ENCODE assay signal across 9 cellular contexts in genomic region chrX:118644378-118644777, GRCh38.
A peak's percentile ranks its signal among the peaks of the same experiment; 100 is the strongest.
DNase-seq lines count a peak whose midpoint lies in the region; ATAC-seq, FAIRE-seq and TF ChIP-seq lines count a peak whose summit lies in the region.
"Had no signal": no experiment of that assay in that cellular context is flagged by ENCODE, and none has a peak within 500 bp of the region (broad histone marks: within the 10 kb centered on the region; RNA-seq: fewer than 3 reads in every experiment).

No MANE protein-coding gene starts in this region.

- no peaks in the 10 kb centered on the region for H3K27me3 ChIP-seq in osteoblast (ENCODE audit: insufficient read depth, low read length)

- no peaks in the 10 kb centered on the region for H4K20me1 ChIP-seq in osteoblast (ENCODE audit: insufficient read depth, low read length)

- TF ChIP-seq CTCF in osteoblast (IDR thresholded peaks at IDR 0.05; ENCODE audit: extremely low read depth, low read depth, low read length): peak; percentile 60

- no peaks in the 10 kb centered on the region for H3K9me3 ChIP-seq in osteoblast (ENCODE audit: low read depth, low read length)

- no peaks in the 10 kb centered on the region for H3K36me3 ChIP-seq in osteoblast (ENCODE audit: insufficient read depth, low read length)

- intact Hi-C loops in posterior cingulate gyrus (cut with DNase I): loop anchor here (1.0 kb wide), 1 partner anchor 163 kb away; no protein-coding TSS in a partner anchor

- no peak overlapping the region for H3K4me3 ChIP-seq in osteoblast (ENCODE audit: insufficient read depth, low read length)
- H3K4me3 ChIP-seq: skin epidermis had no signal

- no peak overlapping the region for H3K27ac ChIP-seq in osteoblast (ENCODE audit: low read depth, low read length)
- H3K27ac ChIP-seq: skin epidermis had no signal

- H3K4me1 ChIP-seq in osteoblast (ENCODE audit: insufficient read depth, low read length): no peaks in the 10 kb centered on the region

- H2AFZ ChIP-seq in osteoblast (ENCODE audit: low read length): no peak overlapping the region

- no peak for ATAC-seq in GM18867 (IDR thresholded peaks at IDR 0.05; ENCODE audit: unreplicated experiment)
- ATAC-seq in GM18873 (IDR thresholded peaks at IDR 0.05; ENCODE audit: low FRiP score, unreplicated experiment): no peak

- no peaks in the 10 kb centered on the region for H3K79me2 ChIP-seq in osteoblast (ENCODE audit: insufficient read depth, low read length)

- DNase-seq in GM18507 (ENCODE audit: extremely low spot score, insufficient read length, low read depth) (no peak), NCI-H226 (peak; percentile 3), dedifferentiated amniotic fluid mesenchymal stem cell (ENCODE audit: extremely low spot score) (peak; percentile 27), osteoblast (ENCODE audit: insufficient read length, low spot score, missing footprints) (no peak), posterior cingulate gyrus (no peak), mucosa of gallbladder (ENCODE audit: low spot score) (no peak)

- no peak overlapping the region for H3K4me2 ChIP-seq in osteoblast (ENCODE audit: insufficient read depth, low read length)

- FAIRE-seq in GM18507 (lab: Jason Lieb, UNC): peak; percentile 12

Comparison
In these comparisons a context has a peak if more than half of its experiments do, and no peak if none do; other contexts are left out.
1. DNase-seq: peak in NCI-H226 (single experiment) and dedifferentiated amniotic fluid mesenchymal stem cell (single experiment); none in GM18507 (single experiment), osteoblast (single experiment), posterior cingulate gyrus (0 of 10) and mucosa of gallbladder (single experiment).